1 cellular context compared by ENCODE assay signal in genomic region chr7:129055294-129055816, GRCh38.
TF ChIP-seq lines count a peak whose summit lies in the region.

No MANE protein-coding gene starts in this region.

TF ChIP-seq in K562, 482 proteins besides CTCF, POLR2A, EP300 and RAD21 (continued from another document and continues in another):
- TF ChIP-seq ZBTB40 (IDR thresholded peaks at IDR 0.05) (no peak), ZBTB40 (CRISPR knock-in tag; IDR thresholded peaks at IDR 0.05) (no peak), NFATC3 (IDR thresholded peaks at IDR 0.05) (no peak), FIP1L1 (IDR thresholded peaks at IDR 0.05; ENCODE audit: low read depth, low read length, poor library complexity, severe bottlenecking) (no peak), PTRF (tag; IDR thresholded peaks at IDR 0.05) (no peak), POLR2H (tag; IDR thresholded peaks at IDR 0.05; ENCODE audit: low read depth) (peak; percentile 84), EP400 (IDR thresholded peaks at IDR 0.05) (no peak), NR2F6 (CRISPR knock-in tag; IDR thresholded peaks at IDR 0.05) (0 out of 2 replicates have a peak, but pooled peaks have one; percentile 14), CBX3 (IDR thresholded peaks at IDR 0.05; ENCODE audit: borderline replicate concordance in 1 of 2, low read length in 2 of 2) (no peak), NUFIP1 (IDR thresholded peaks at IDR 0.05; ENCODE audit: partially characterized antibody) (no peak), MTA2 (IDR thresholded peaks at IDR 0.05; ENCODE audit: low read depth) (no peak), ILF3 (IDR thresholded peaks at IDR 0.05; ENCODE audit: borderline replicate concordance) (no peak), TAF9B (IDR thresholded peaks at IDR 0.05; ENCODE audit: partially characterized antibody) (no peak), ZNF407 (IDR thresholded peaks at IDR 0.05; ENCODE audit: low read depth) (no peak), ARNT (IDR thresholded peaks at IDR 0.05) (0 out of 4 replicates have a peak, but pooled peaks of 1 of the 2 experiments have one; percentile 15), RBM39 (optimal IDR thresholded peaks at IDR 0.05; ENCODE audit: low read depth, low read length) (no peak), HDAC1 (IDR thresholded peaks at IDR 0.05) (peak in 1 of 2 experiments; percentile 71; a peak in 1 of 4 replicates), HDAC3 (IDR thresholded peaks at IDR 0.05; ENCODE audit: borderline replicate concordance, partially characterized antibody) (no peak), NFIX (CRISPR knock-in tag; IDR thresholded peaks at IDR 0.05; ENCODE audit: low read depth) (no peak), CLOCK (CRISPR knock-in tag; IDR thresholded peaks at IDR 0.05; ENCODE audit: borderline replicate concordance) (no peak), KDM5B (IDR thresholded peaks at IDR 0.05; ENCODE audit: insufficient replicate concordance, low read depth, low read length) (no peak), ZNF57 (CRISPR knock-in tag; IDR thresholded peaks at IDR 0.05) (no peak), KLF10 (CRISPR knock-in tag; IDR thresholded peaks at IDR 0.05) (no peak), NFXL1 (CRISPR knock-in tag; IDR thresholded peaks at IDR 0.05) (0 out of 2 replicates have a peak, but pooled peaks have one; percentile 28), POLR2G (IDR thresholded peaks at IDR 0.05; ENCODE audit: low read depth, low read length) (no peak), KAT8 (IDR thresholded peaks at IDR 0.05; ENCODE audit: low read depth) (no peak), ZSCAN32 (CRISPR knock-in tag; IDR thresholded peaks at IDR 0.05) (no peak), RBM15 (IDR thresholded peaks at IDR 0.05; ENCODE audit: insufficient read depth, low read length) (no peak), BRD9 (IDR thresholded peaks at IDR 0.05; ENCODE audit: low read depth, partially characterized antibody) (no peak), ZNF124 (CRISPR knock-in tag; IDR thresholded peaks at IDR 0.05) (no peak)
- TF ChIP-seq, protein P1, sequence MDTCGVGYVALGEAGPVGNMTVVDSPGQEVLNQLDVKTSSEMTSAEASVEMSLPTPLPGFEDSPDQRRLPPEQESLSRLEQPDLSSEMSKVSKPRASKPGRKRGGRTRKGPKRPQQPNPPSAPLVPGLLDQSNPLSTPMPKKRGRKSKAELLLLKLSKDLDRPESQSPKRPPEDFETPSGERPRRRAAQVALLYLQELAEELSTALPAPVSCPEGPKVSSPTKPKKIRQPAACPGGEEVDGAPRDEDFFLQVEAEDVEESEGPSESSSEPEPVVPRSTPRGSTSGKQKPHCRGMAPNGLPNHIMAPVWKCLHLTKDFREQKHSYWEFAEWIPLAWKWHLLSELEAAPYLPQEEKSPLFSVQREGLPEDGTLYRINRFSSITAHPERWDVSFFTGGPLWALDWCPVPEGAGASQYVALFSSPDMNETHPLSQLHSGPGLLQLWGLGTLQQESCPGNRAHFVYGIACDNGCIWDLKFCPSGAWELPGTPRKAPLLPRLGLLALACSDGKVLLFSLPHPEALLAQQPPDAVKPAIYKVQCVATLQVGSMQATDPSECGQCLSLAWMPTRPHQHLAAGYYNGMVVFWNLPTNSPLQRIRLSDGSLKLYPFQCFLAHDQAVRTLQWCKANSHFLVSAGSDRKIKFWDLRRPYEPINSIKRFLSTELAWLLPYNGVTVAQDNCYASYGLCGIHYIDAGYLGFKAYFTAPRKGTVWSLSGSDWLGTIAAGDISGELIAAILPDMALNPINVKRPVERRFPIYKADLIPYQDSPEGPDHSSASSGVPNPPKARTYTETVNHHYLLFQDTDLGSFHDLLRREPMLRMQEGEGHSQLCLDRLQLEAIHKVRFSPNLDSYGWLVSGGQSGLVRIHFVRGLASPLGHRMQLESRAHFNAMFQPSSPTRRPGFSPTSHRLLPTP (IDR thresholded peaks at IDR 0.05; ENCODE audit: borderline replicate concordance, extremely low read depth, insufficient read length): no peak
- TF ChIP-seq, protein P2, sequence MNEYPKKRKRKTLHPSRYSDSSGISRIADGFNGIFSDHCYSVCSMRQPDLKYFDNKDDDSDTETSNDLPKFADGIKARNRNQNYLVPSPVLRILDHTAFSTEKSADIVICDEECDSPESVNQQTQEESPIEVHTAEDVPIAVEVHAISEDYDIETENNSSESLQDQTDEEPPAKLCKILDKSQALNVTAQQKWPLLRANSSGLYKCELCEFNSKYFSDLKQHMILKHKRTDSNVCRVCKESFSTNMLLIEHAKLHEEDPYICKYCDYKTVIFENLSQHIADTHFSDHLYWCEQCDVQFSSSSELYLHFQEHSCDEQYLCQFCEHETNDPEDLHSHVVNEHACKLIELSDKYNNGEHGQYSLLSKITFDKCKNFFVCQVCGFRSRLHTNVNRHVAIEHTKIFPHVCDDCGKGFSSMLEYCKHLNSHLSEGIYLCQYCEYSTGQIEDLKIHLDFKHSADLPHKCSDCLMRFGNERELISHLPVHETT (CRISPR knock-in tag; conservative IDR thresholded peaks at IDR 0.05 in 1 of 2, IDR thresholded peaks at IDR 0.05 in 1 of 2): no peak
- TF ChIP-seq, protein P3, sequence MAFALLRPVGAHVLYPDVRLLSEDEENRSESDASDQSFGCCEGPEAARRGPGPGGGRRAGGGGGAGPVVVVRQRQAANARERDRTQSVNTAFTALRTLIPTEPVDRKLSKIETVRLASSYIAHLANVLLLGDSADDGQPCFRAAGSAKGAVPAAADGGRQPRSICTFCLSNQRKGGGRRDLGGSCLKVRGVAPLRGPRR (CRISPR knock-in tag; IDR thresholded peaks at IDR 0.05): no peak
